Comparison of ENCODE assay signal across 23 cellular contexts in genomic region chr10:87642988-87643387, GRCh38.
"Had no signal": no experiment of that assay in that cellular context is flagged by ENCODE, and none has a peak within 500 bp of the region (broad histone marks: within the 10 kb centered on the region; RNA-seq: fewer than 3 reads in every experiment).

No MANE protein-coding gene starts in this region.

- H3K27ac ChIP-seq: ascending aorta, esophagus muscularis mucosa, pancreas, prostate gland, tibial artery, upper lobe of right lung, VCaP had no signal

- H3K4me3 ChIP-seq: ascending aorta, esophagus muscularis mucosa, pancreas, prostate gland, tibial artery, upper lobe of right lung had no signal

- H3K9me3 ChIP-seq: ascending aorta, pancreas, prostate gland, tibial artery, upper lobe of right lung had no signal

- ATAC-seq: left ventricle myocardium superior; pancreas; sciatic nerve; stimulated activated effector memory CD8-positive, alpha-beta T cell treated with anti-CD3 and anti-CD28 coated beads, Interleukin-12 subunit alpha, Interleukin-12 subunit beta, amount 100 ng/mL, for 72 hours; stimulated activated naive CD8-positive, alpha-beta T cell treated with anti-CD3 and anti-CD28 coated beads, Interleukin-15, amount 100 ng/mL, for 72 hours; upper lobe of right lung had no signal

- H3K4me1 ChIP-seq: ascending aorta, esophagus muscularis mucosa, pancreas, prostate gland, tibial artery had no signal

- H3K36me3 ChIP-seq: ascending aorta, esophagus muscularis mucosa, pancreas, prostate gland, tibial artery, upper lobe of right lung had no signal

- H3K27me3 ChIP-seq: ascending aorta, esophagus muscularis mucosa, pancreas, tibial artery, upper lobe of right lung had no signal

- DNase-seq: activated CD4-positive, alpha-beta T cell treated with anti-CD3 and anti-CD28 coated beads for 48 hours; activated CD4-positive, alpha-beta T cell treated with anti-CD3 and anti-CD28 coated beads, Interleukin-2, amount 50 U/mL, for 48 hours; activated CD8-positive, alpha-beta memory T cell treated with anti-CD3 and anti-CD28 coated beads for 24 hours; activated effector memory CD4-positive, alpha-beta T cell treated with Interleukin-2 at 50 U/mL for 16 hours; activated naive CD4-positive, alpha-beta T cell treated with Interleukin-2 at 50 U/mL for 16 hours; caudate nucleus; left ventricle myocardium superior; naive B cell; nephron progenitor cell; pancreas; retina; small intestine; stimulated activated CD4-positive, alpha-beta T cell treated with anti-CD3 and anti-CD28 coated beads, Interleukin-4, amount 100 ng/mL, for 24 hours; stimulated activated naive CD8-positive, alpha-beta T cell treated with anti-CD3 and anti-CD28 coated beads, Interleukin-15, amount 100 ng/mL, for 72 hours; substantia nigra; tibial artery; upper lobe of right lung had no signal
